14 cellular contexts compared by ENCODE assay signal in the genomic region with DNA sequence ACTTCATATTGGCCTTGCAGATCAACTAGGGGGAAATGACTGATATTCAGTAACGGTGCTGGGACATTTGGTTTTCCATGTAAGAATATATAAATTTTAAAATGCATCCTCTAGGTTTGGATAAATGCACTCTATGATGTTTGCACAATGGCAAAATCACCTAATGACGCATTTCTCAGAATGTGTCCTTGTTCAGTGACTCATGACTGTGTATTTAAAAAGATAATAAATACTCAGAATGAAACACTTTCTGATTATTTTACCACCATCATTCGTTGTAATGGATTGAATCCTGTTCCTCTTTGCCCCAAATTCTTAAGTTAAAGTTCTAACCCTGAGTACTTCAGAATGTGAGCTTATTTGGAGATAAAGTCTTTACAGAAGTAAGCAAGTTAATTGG. TPM values are rescaled to one million over a fixed set of nuclear protein-coding genes. Genes with fewer than 3 reads are reported as not detected.
A peak's percentile ranks its signal among the peaks of the same experiment; 100 is the strongest.
DNase-seq lines count a peak whose midpoint lies in the region; ATAC-seq and TF ChIP-seq lines count a peak whose summit lies in the region.
"Had no signal": no experiment of that assay in that cellular context is flagged by ENCODE, and none has a peak within 500 bp of the region (broad histone marks: within the 10 kb centered on the region; RNA-seq: fewer than 3 reads in every experiment).

No MANE protein-coding gene starts in this region.

- no peak overlapping the region for H3K27ac ChIP-seq in SJSA1
- no peak overlapping the region for H3K27ac ChIP-seq in osteoblast (ENCODE audit: low read depth, low read length)
- H3K27ac ChIP-seq: foreskin keratinocyte had no signal

- no peaks in the 10 kb centered on the region for H4K20me1 ChIP-seq in osteoblast (ENCODE audit: insufficient read depth, low read length)

- H3K79me2 ChIP-seq in osteoblast (ENCODE audit: insufficient read depth, low read length), result no peaks in the 10 kb centered on the region

- H3K9me3 ChIP-seq in SJSA1 (replicated peaks) (no peaks in the 10 kb centered on the region), osteoblast (ENCODE audit: low read depth, low read length) (no peaks in the 10 kb centered on the region)

- no peaks in the 10 kb centered on the region for H3K27me3 ChIP-seq in SJSA1 (replicated peaks)
- H3K27me3 ChIP-seq in osteoblast (ENCODE audit: insufficient read depth, low read length), result peaks cover 8% of the 10 kb centered on the region

- H3K4me3 ChIP-seq in SJSA1 (no peak overlapping the region), osteoblast (ENCODE audit: insufficient read depth, low read length) (no peak overlapping the region)

- no peak overlapping the region for H2AFZ ChIP-seq in osteoblast (ENCODE audit: low read length)

- H3K36me3 ChIP-seq in SJSA1 (no peaks in the 10 kb centered on the region), osteoblast (ENCODE audit: insufficient read depth, low read length) (no peaks in the 10 kb centered on the region)

- H3K36me3 Mint-ChIP-seq in activated T-cell treated with anti-CD3 and anti-CD28 coated beads, Interleukin-2, amount 50 U/mL, for 24 hours (ENCODE audit: low read depth), result no peaks in the 10 kb centered on the region
- no peaks in the 10 kb centered on the region for H3K36me3 Mint-ChIP-seq in brain

- H3K4me2 ChIP-seq in osteoblast (ENCODE audit: insufficient read depth, low read length), result peak overlapping the region; percentile 7

- peaks cover 69% of the 10 kb centered on the region for H3K4me1 Mint-ChIP-seq in activated T-cell treated with anti-CD3 and anti-CD28 coated beads, Interleukin-2, amount 50 U/mL, for 24 hours (ENCODE audit: low read depth)
- H3K4me1 Mint-ChIP-seq in brain, result peaks cover 44% of the 10 kb centered on the region

- ATAC-seq in HG03097 (IDR thresholded peaks at IDR 0.05; ENCODE audit: low FRiP score, unreplicated experiment) (no peak), GM19023 (IDR thresholded peaks at IDR 0.05; ENCODE audit: unreplicated experiment) (no peak)
- ATAC-seq: foreskin keratinocyte, SK-N-SH treated with all-trans-retinoic acid at 6 μM for 48 hours had no signal

- peak overlapping the region; percentile 96 for H3K27ac Mint-ChIP-seq in activated T-cell treated with anti-CD3 and anti-CD28 coated beads, Interleukin-2, amount 50 U/mL, for 24 hours
- peak overlapping the region in 3 of 5 experiments; percentile 7 to 25 (median 20) for H3K27ac Mint-ChIP-seq in brain

- TF ChIP-seq CTCF in brain (conservative IDR thresholded peaks at IDR 0.05) (no peak), osteoblast (IDR thresholded peaks at IDR 0.05; ENCODE audit: extremely low read depth, low read depth, low read length) (no peak)

- H3K4me3 Mint-ChIP-seq in activated T-cell treated with anti-CD3 and anti-CD28 coated beads, Interleukin-2, amount 50 U/mL, for 24 hours, result peak overlapping the region; percentile 54
- H3K4me3 Mint-ChIP-seq in brain, result no peak overlapping the region

- H3K9me3 Mint-ChIP-seq in activated T-cell treated with anti-CD3 and anti-CD28 coated beads, Interleukin-2, amount 50 U/mL, for 24 hours, result no peaks in the 10 kb centered on the region
- no peaks in the 10 kb centered on the region for H3K9me3 Mint-ChIP-seq in brain

- no peaks in the 10 kb centered on the region for H3K27me3 Mint-ChIP-seq in activated T-cell treated with anti-CD3 and anti-CD28 coated beads, Interleukin-2, amount 50 U/mL, for 24 hours
- peaks cover 7% of the 10 kb centered on the region for H3K27me3 Mint-ChIP-seq in brain

- H3K4me1 ChIP-seq in SJSA1 (replicated peaks) (peaks cover 13% of the 10 kb centered on the region), osteoblast (ENCODE audit: insufficient read depth, low read length) (peaks cover 19% of the 10 kb centered on the region)
- H3K4me1 ChIP-seq: foreskin keratinocyte had no signal

- DNase-seq in activated T-cell treated with anti-CD3 and anti-CD28 coated beads, Interleukin-2, amount 50 U/mL, for 24 hours, result no peak
- DNase-seq in activated T-cell treated with anti-CD3 and anti-CD28 coated beads for 4 hours (no peak), SJSA1 (ENCODE audit: low read depth in 1 of 2, low spot score in 2 of 2) (peak; percentile 24 to 30), osteoblast (ENCODE audit: insufficient read length, low spot score, missing footprints) (peak; percentile 89), NCI-H748 (lab: John Stamatoyannopoulos, UW; ENCODE audit: unreplicated experiment) (no peak)
- DNase-seq: activated gamma-delta T cell; cortex of kidney; foreskin keratinocyte; NK-92 treated with Interleukin-12 subunit alpha and Interleukin-12 subunit beta, amount 100 ng/mL, for 24 hours had no signal

RNA-seq across cellular contexts. Expression of a gene that starts 17.2 kb away (rescaled TPM):
- 0.47 TPM in 1 of 2 replicates, not detected in the other for total RNA-seq in SJSA1 (2014; rRNA removed; shearing (Covaris generic))
- polyA plus RNA-seq in brain (ENCODE audit: insufficient read depth, low read depth, low replicate concordance), result 268 TPM
- total RNA-seq in osteoblast, result 0.29 and 0.72 TPM in 2 replicates

RNA-seq across cellular contexts. Expression of a gene that starts 56.9 kb away (rescaled TPM):
- not detected in 2 replicates for total RNA-seq in SJSA1 (2014; rRNA removed; shearing (Covaris generic))
- 0.29 TPM for polyA plus RNA-seq in brain (ENCODE audit: insufficient read depth, low read depth, low replicate concordance)
- total RNA-seq in osteoblast, result not detected in 2 replicates
- total RNA-seq: foreskin keratinocyte had no signal
- polyA plus RNA-seq: AG04450, foreskin keratinocyte had no signal

Comparison
In these comparisons a context has a peak if more than half of its experiments do, and no peak if none do; other contexts are left out.
1. DNase-seq: peak in SJSA1 (2 of 2) and osteoblast (single experiment); none in activated T-cell treated with anti-CD3 and anti-CD28 coated beads, Interleukin-2, amount 50 U/mL, for 24 hours (single experiment), activated T-cell treated with anti-CD3 and anti-CD28 coated beads for 4 hours (single experiment) and NCI-H748 (single experiment).